In the genomic region with DNA sequence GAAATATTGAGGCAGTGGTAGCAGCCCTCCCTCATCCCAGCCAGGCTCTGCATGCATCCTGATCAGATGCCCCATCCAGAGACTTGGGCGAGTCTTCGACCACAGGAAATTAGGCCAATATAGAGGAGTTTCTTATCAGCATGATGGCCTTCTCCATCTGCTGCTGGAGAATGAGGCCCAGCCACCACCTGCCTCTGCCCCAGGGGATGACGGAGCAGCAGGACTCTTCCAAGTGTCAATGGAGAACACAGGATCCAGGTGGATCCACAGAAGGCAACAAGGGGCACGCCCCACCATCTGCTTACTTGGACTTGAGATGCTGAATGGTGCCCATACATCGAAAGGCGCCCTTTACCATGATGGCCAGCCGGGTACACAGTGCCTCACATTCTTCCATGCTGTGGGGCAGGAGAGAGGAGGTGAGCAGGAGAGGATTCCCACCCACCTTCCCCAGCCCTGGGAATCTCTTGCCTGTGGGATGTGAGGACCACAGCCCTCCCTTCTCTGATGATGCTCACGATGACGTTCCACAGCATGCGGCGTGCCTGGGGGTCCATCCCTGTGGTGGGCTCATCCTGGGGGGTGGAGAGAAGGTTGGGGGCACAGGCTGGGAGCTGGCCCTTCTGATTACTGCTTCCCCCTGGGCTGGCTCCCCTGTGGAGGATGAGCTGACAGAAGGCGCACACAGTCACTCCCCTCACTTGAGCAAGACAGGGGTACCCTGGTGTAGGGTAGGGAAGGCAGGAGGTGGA, we compare ENCODE assay signal across 21 cellular contexts.
DNase-seq lines count a peak whose midpoint lies in the region; ATAC-seq and TF ChIP-seq lines count a peak whose summit lies in the region.
"Had no signal": no experiment of that assay in that cellular context is flagged by ENCODE, and none has a peak within 500 bp of the region (broad histone marks: within the 10 kb centered on the region; RNA-seq: fewer than 3 reads in every experiment).

No MANE protein-coding gene starts in this region.

- no peaks in the 10 kb centered on the region for H3K27me3 ChIP-seq in vagina
- no peaks in the 10 kb centered on the region for H3K27me3 ChIP-seq in GM23248 (replicated peaks; ENCODE audit: insufficient read depth)
- H3K27me3 ChIP-seq: MG63, Peyer's patch had no signal

- H3K27ac Mint-ChIP-seq in progenitor cell of endocrine pancreas: no peak overlapping the region
- H3K27ac Mint-ChIP-seq: B cell; CD4-positive, CD25-positive, alpha-beta regulatory T cell had no signal

- intact Hi-C loops in vagina (cut with DNase I): no loop called here

- no peak overlapping the region for H3K9ac ChIP-seq in GM23248
- H3K9ac ChIP-seq: SK-N-SH had no signal

- WGBS in GM23248 (ENCODE audit: low coverage in 1 of 2, low lambda C conversion rate in 2 of 2, missing lambda C conversion rate in 2 of 2), 2 experiments: 91 to 93% methylated on average over 12 of the region's 12 CpGs

- H3K79me2 ChIP-seq in GM23248 (ENCODE audit: insufficient read depth): no peaks in the 10 kb centered on the region

- DNase-seq in NCI-H146 (lab: John Stamatoyannopoulos, UW) (peak; percentile 49), NCI-H146 treated with DMSO at 0.1 percent for 48 hours (lab: John Stamatoyannopoulos, UW; ENCODE audit: unreplicated experiment) (no peak), OCI-M1 (lab: John Stamatoyannopoulos, UW) (peak; percentile 19), coronary artery (ENCODE audit: low spot score) (peak; percentile 40), vagina (ENCODE audit: extremely low spot score in 2 of 2) (peak; percentile 60 to 89), progenitor cell of endocrine pancreas (ENCODE audit: low spot score, unreplicated experiment) (no peak), GM23248 (no peak)
- DNase-seq: CD4-positive, CD25-positive, alpha-beta regulatory T cell; GOT3; Karpas-422; MG63; NCI-H1105; NCI-H187; NCI-H446; NCI-H774; SK-N-SH had no signal

- H4K20me1 ChIP-seq in GM23248 (ENCODE audit: insufficient read depth): no peaks in the 10 kb centered on the region

- H3K27ac ChIP-seq in coronary artery (no peak overlapping the region), vagina (no peak overlapping the region), GM23248 (no peak overlapping the region)
- H3K27ac ChIP-seq: 22Rv1 had no signal

- H3K9me3 ChIP-seq in vagina (no peaks in the 10 kb centered on the region), GM23248 (ENCODE audit: low read depth) (no peaks in the 10 kb centered on the region)
- H3K9me3 ChIP-seq: MG63, Peyer's patch, SK-N-SH had no signal

- H3K27me3 Mint-ChIP-seq in progenitor cell of endocrine pancreas: peaks cover 2% of the 10 kb centered on the region
- H3K27me3 Mint-ChIP-seq: CD4-positive, CD25-positive, alpha-beta regulatory T cell had no signal

- H3K4me2 ChIP-seq in GM23248 (ENCODE audit: unreplicated experiment): no peak overlapping the region
- H3K4me2 ChIP-seq: SK-N-SH had no signal

- H3K36me3 Mint-ChIP-seq in progenitor cell of endocrine pancreas (ENCODE audit: insufficient read depth): no peaks in the 10 kb centered on the region
- H3K36me3 Mint-ChIP-seq: CD4-positive, CD25-positive, alpha-beta regulatory T cell had no signal

- TF ChIP-seq CTCF in coronary artery (IDR thresholded peaks at IDR 0.05) (no peak), vagina (IDR thresholded peaks at IDR 0.05) (no peak), progenitor cell of endocrine pancreas (IDR thresholded peaks at IDR 0.05; ENCODE audit: unreplicated experiment) (no peak)

- H3K9me3 Mint-ChIP-seq in progenitor cell of endocrine pancreas (ENCODE audit: low read depth): no peaks in the 10 kb centered on the region

- H3F3A ChIP-seq in GM23248 (ENCODE audit: insufficient read depth): no peaks in the 10 kb centered on the region; the same call in 1 of the 2 replicates

- H3K36me3 ChIP-seq in vagina (no peaks in the 10 kb centered on the region), GM23248 (ENCODE audit: low read depth) (no peaks in the 10 kb centered on the region)
- H3K36me3 ChIP-seq: MG63, Peyer's patch had no signal

- H2AFZ ChIP-seq in GM23248: no peak overlapping the region

- no peak overlapping the region for H3K4me3 ChIP-seq in coronary artery
- H3K4me3 ChIP-seq in vagina: no peak overlapping the region
- H3K4me3 ChIP-seq in GM23248: no peak overlapping the region
- H3K4me3 ChIP-seq: MG63, Peyer's patch had no signal

- H3K4me1 ChIP-seq in vagina: no peaks in the 10 kb centered on the region
- peaks cover 3% of the 10 kb centered on the region for H3K4me1 ChIP-seq in GM23248 (ENCODE audit: insufficient read depth)
- H3K4me1 ChIP-seq: Peyer's patch had no signal

- no peak for TF ChIP-seq POLR2A in vagina (IDR thresholded peaks at IDR 0.05)

- in situ Hi-C loops in GM23248 (cut with MboI): no loop called here

- no peak for ATAC-seq in HG03025 (IDR thresholded peaks at IDR 0.05; ENCODE audit: low FRiP score, unreplicated experiment)
- ATAC-seq: Right ventricle myocardium inferior had no signal

- no peaks in the 10 kb centered on the region for H3K9me2 ChIP-seq in GM23248 (ENCODE audit: insufficient read depth)
- H3K9me2 ChIP-seq: SK-N-SH had no signal

- no peaks in the 10 kb centered on the region for H3K4me1 Mint-ChIP-seq in progenitor cell of endocrine pancreas (ENCODE audit: low read depth)
- H3K4me1 Mint-ChIP-seq: B cell had no signal

- H3K4me3 Mint-ChIP-seq in progenitor cell of endocrine pancreas (ENCODE audit: low read depth): no peak overlapping the region
- H3K4me3 Mint-ChIP-seq: B cell; CD4-positive, CD25-positive, alpha-beta regulatory T cell had no signal

Comparison
In these comparisons a context has a peak if more than half of its experiments do, and no peak if none do; other contexts are left out.
1. DNase-seq: peak in NCI-H146 (single experiment), OCI-M1 (single experiment), coronary artery (single experiment) and vagina (2 of 2); none in NCI-H146 treated with DMSO at 0.1 percent for 48 hours (single experiment), progenitor cell of endocrine pancreas (single experiment) and GM23248 (single experiment).